ENCODE assay signal across 25 cellular contexts in genomic region chr3:131802029-131802428, GRCh38.
"Had no signal": no experiment of that assay in that cellular context is flagged by ENCODE, and none has a peak within 500 bp of the region (broad histone marks: within the 10 kb centered on the region; RNA-seq: fewer than 3 reads in every experiment).

No MANE protein-coding gene starts in this region.

- H3K27ac Mint-ChIP-seq: activated CD4-positive, alpha-beta T cell treated with anti-CD3 and anti-CD28 coated beads for 36 hours; activated CD8-positive, alpha-beta T cell treated with anti-CD3 and anti-CD28 coated beads for 36 hours; activated naive CD4-positive, alpha-beta T cell treated with anti-CD3 and anti-CD28 coated beads, Interleukin-2, amount 10 ng/mL, durations not matched to agents 7 days and 5 days; activated naive CD8-positive, alpha-beta T cell treated with anti-CD3 and anti-CD28 coated beads for 36 hours; activated T-cell treated with anti-CD3 and anti-CD28 coated beads, Interleukin-2, amount 50 U/mL, for 72 hours; activated T-helper 2 cell treated with anti-CD3 and anti-CD28 coated beads, Interferon-gamma antibody, Interleukin-2, Interleukin-4, amounts not matched to agents 10 μg/mL and 5 μg/mL and 100 μg/mL, durations not matched to agents 14 hours and 24 hours and 36 hours had no signal

- H3K9me3 ChIP-seq: MG63, Peyer's patch, SJCRH30, SK-N-SH had no signal

- H3K4me1 ChIP-seq: Peyer's patch, SJCRH30 had no signal

- H3K27me3 ChIP-seq: brain microvascular endothelial cell, cardiac muscle cell, MG63, Peyer's patch had no signal

- H3K4me3 Mint-ChIP-seq: activated CD4-positive, alpha-beta T cell treated with anti-CD3 and anti-CD28 coated beads for 36 hours; activated CD8-positive, alpha-beta T cell treated with anti-CD3 and anti-CD28 coated beads for 36 hours; activated naive CD4-positive, alpha-beta T cell treated with anti-CD3 and anti-CD28 coated beads, Interleukin-2, amount 10 ng/mL, durations not matched to agents 7 days and 5 days; activated naive CD8-positive, alpha-beta T cell treated with anti-CD3 and anti-CD28 coated beads for 36 hours; activated T-cell treated with anti-CD3 and anti-CD28 coated beads, Interleukin-2, amount 50 U/mL, for 72 hours had no signal

- H3K36me3 ChIP-seq: brain microvascular endothelial cell, cardiac muscle cell, MG63, Peyer's patch, SJCRH30, WERI-Rb-1 had no signal

- H3K36me3 Mint-ChIP-seq: activated naive CD4-positive, alpha-beta T cell treated with anti-CD3 and anti-CD28 coated beads, Interleukin-2, amount 10 ng/mL, durations not matched to agents 7 days and 5 days; activated naive CD8-positive, alpha-beta T cell treated with anti-CD3 and anti-CD28 coated beads for 36 hours had no signal

- H3K4me3 ChIP-seq: cardiac muscle cell, MG63, Peyer's patch, SJCRH30 had no signal

- H3K27me3 Mint-ChIP-seq: activated naive CD4-positive, alpha-beta T cell treated with anti-CD3 and anti-CD28 coated beads, Interleukin-2, amount 10 ng/mL, durations not matched to agents 7 days and 5 days had no signal

- H3K9ac ChIP-seq: SK-N-SH had no signal

- H3K4me2 ChIP-seq: SK-N-SH had no signal

- H3K9me3 Mint-ChIP-seq: activated CD8-positive, alpha-beta T cell treated with anti-CD3 and anti-CD28 coated beads for 36 hours; activated naive CD4-positive, alpha-beta T cell treated with anti-CD3 and anti-CD28 coated beads, Interleukin-2, amount 10 ng/mL, durations not matched to agents 7 days and 5 days; activated naive CD8-positive, alpha-beta T cell treated with anti-CD3 and anti-CD28 coated beads for 36 hours; activated T-cell treated with anti-CD3 and anti-CD28 coated beads, Interleukin-2, amount 50 U/mL, for 72 hours; activated T-helper 2 cell treated with anti-CD3 and anti-CD28 coated beads, Interferon-gamma antibody, Interleukin-2, Interleukin-4, amounts not matched to agents 10 μg/mL and 5 μg/mL and 100 μg/mL, durations not matched to agents 14 hours and 24 hours and 36 hours had no signal

- DNase-seq: activated CD4-positive, alpha-beta T cell treated with anti-CD3 and anti-CD28 coated beads for 36 hours; activated CD8-positive, alpha-beta memory T cell treated with anti-CD3 and anti-CD28 coated beads, Interleukin-2, amount 50 U/mL, for 4 hours; activated CD8-positive, alpha-beta T cell treated with anti-CD3 and anti-CD28 coated beads for 36 hours; activated gamma-delta T cell treated with Interleukin-2 at 50 U/mL for 16 hours; activated naive CD4-positive, alpha-beta T cell treated with anti-CD3 and anti-CD28 coated beads, Interleukin-2, amount 10 ng/mL, durations not matched to agents 7 days and 5 days; activated naive CD8-positive, alpha-beta T cell treated with anti-CD3 and anti-CD28 coated beads for 36 hours; activated T-cell treated with anti-CD3 and anti-CD28 coated beads, Interleukin-2, amount 50 U/mL, for 72 hours; brain microvascular endothelial cell; MG63; NCI-H1092; NCI-H1417; NCI-H1930; NCI-H2171 treated with DMSO at 0.1 percent for 48 hours; NCI-H345; NCI-H510A; NCI-H526 treated with DMSO at 0.1 percent for 48 hours; NCI-H82; Peyer's patch; Right ventricle myocardium superior; SJCRH30; SK-N-SH; WERI-Rb-1 had no signal

- H3K4me1 Mint-ChIP-seq: activated CD4-positive, alpha-beta T cell treated with anti-CD3 and anti-CD28 coated beads for 36 hours; activated naive CD4-positive, alpha-beta T cell treated with anti-CD3 and anti-CD28 coated beads, Interleukin-2, amount 10 ng/mL, durations not matched to agents 7 days and 5 days; activated naive CD8-positive, alpha-beta T cell treated with anti-CD3 and anti-CD28 coated beads for 36 hours had no signal

- H3K27ac ChIP-seq: brain microvascular endothelial cell, cardiac muscle cell, Peyer's patch, RWPE1, SJCRH30, WERI-Rb-1 had no signal
